In the genomic region with DNA sequence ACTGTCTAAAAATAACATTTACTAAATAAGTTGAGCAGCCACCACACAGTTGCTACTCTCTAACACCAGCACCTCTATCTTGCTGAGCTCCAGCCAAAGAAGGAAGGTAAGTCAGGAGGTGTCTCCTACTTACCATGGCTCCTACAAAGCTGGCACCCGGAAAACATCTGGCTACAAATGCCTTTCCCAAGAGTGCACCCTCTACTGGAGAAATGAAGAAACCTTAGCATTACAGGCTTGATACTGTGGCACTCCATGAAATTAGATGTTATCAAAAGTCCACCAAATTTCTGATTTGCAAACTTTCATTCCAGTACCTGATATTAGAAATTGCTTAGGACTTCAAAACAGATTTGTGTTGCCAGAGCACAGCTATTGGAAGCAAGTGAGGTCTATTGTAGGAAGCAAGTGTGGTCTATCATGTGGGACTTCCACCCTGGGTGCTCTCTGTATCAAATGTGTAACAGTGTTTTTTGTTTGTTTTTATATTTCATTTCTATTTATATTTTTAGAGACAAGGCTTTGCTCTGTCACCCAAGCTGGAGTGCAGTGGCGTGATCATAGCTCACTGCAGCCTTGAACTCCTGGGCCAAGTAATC, we compare ENCODE assay signal across 9 cellular contexts. TPM values are rescaled to one million over a fixed set of nuclear protein-coding genes. Genes with fewer than 3 reads are reported as not detected.
DNase-seq lines count a peak whose midpoint lies in the region; ATAC-seq and TF ChIP-seq lines count a peak whose summit lies in the region.
"Had no signal": no experiment of that assay in that cellular context is flagged by ENCODE, and none has a peak within 500 bp of the region (broad histone marks: within the 10 kb centered on the region; RNA-seq: fewer than 3 reads in every experiment).

No MANE protein-coding gene starts in this region.

- TF ChIP-seq CTCF in LNCaP clone FGC (IDR thresholded peaks at IDR 0.05; ENCODE audit: control insufficient read depth, extremely low read depth, insufficient read depth) (peak; percentile 57), dorsolateral prefrontal cortex (IDR thresholded peaks at IDR 0.05 in 54 of 56, conservative IDR thresholded peaks at IDR 0.05 in 2 of 56; ENCODE audit: low read depth in 1 of 56, partially characterized antibody in 56 of 56) (peak in 51 of 56 donors; percentile 11 to 61 (median 40)), psoas muscle (IDR thresholded peaks at IDR 0.05) (peak; percentile 35)

- DNase-seq in NCI-H1092 treated with DMSO at 0.1 percent for 48 hours (lab: John Stamatoyannopoulos, UW) (peak; percentile 6), NCI-H1092 (lab: John Stamatoyannopoulos, UW) (no peak), LNCaP clone FGC (ENCODE audit: low read depth) (no peak), dorsolateral prefrontal cortex (no peak), psoas muscle (no peak), NOMO-1 (lab: John Stamatoyannopoulos, UW; ENCODE audit: unreplicated experiment in 2 of 2) (no peak), HPDE6-E6E7 (ENCODE audit: extremely low spot score) (no peak)
- DNase-seq: CD4-positive, CD25-positive, alpha-beta regulatory T cell had no signal

- ATAC-seq in psoas muscle (peak in 1 of 4 donors; percentile 55), GM19397 (IDR thresholded peaks at IDR 0.05; ENCODE audit: unreplicated experiment) (no peak)

- intact Hi-C loops in dorsolateral prefrontal cortex (cut with DNase I) = no loop called here
- intact Hi-C loops in psoas muscle (cut with DNase I) = no loop called here

- H3K27me3 ChIP-seq in dorsolateral prefrontal cortex = peaks cover 0 to 2% (median 0%) of the 10 kb centered on the region in 45 donors
- no peaks in the 10 kb centered on the region for H3K27me3 ChIP-seq in psoas muscle (ENCODE audit: insufficient read depth in 3 of 3, low read length in 2 of 3)

- H3K27ac ChIP-seq in dorsolateral prefrontal cortex = no peak overlapping the region
- no peak overlapping the region for H3K27ac ChIP-seq in psoas muscle

- no peak overlapping the region for H3K4me3 ChIP-seq in LNCaP clone FGC (ENCODE audit: low read depth, low read length)
- H3K4me3 ChIP-seq in dorsolateral prefrontal cortex = no peak overlapping the region
- H3K4me3 ChIP-seq in psoas muscle = no peak overlapping the region

- no peaks in the 10 kb centered on the region for H3K36me3 ChIP-seq in psoas muscle (ENCODE audit: insufficient read depth in 1 of 2, low read depth in 1 of 2)

- WGBS in psoas muscle, 3 donors = 73 to 82% (median 74%) methylated on average over 2 of the region's 2 CpGs

- H3K9me3 ChIP-seq in psoas muscle = no peaks in the 10 kb centered on the region

- no peaks in the 10 kb centered on the region for H3K4me1 ChIP-seq in psoas muscle

RNA-seq across cellular contexts. Expression of a gene that starts 25.7 kb away (rescaled TPM):
- total RNA-seq in dorsolateral prefrontal cortex = 10 to 100 TPM; 15.3 to 57.0 (median 37.1) TPM
- total RNA-seq in psoas muscle = 10 to 100 TPM; 12.4 to 18.1 (median 15.1) TPM
- polyA plus RNA-seq in psoas muscle = 10 to 100 TPM; 12.1 to 28.0 (median 23.0) TPM

RNA-seq across cellular contexts. Expression of a gene that starts 39.1 kb away (rescaled TPM):
- total RNA-seq in dorsolateral prefrontal cortex (10 to 100 TPM in 4 of 120 experiments, 1 to 10 TPM in 116; 1.4 to 14.0 (median 5.8) TPM), psoas muscle (1 to 10 TPM; 1.1 to 2.6 (median 1.6) TPM)
- polyA plus RNA-seq in psoas muscle = under 1 TPM; 0.11 to 0.27 (median 0.22) TPM
